21 cellular contexts compared by ENCODE assay signal in genomic region chr16:84874004-84874435, GRCh38. TPM values are rescaled to one million over a fixed set of nuclear protein-coding genes. Genes with fewer than 3 reads are reported as not detected.
DNase-seq lines count a peak whose midpoint lies in the region; ATAC-seq and TF ChIP-seq lines count a peak whose summit lies in the region.
"Had no signal": no experiment of that assay in that cellular context is flagged by ENCODE, and none has a peak within 500 bp of the region (broad histone marks: within the 10 kb centered on the region; RNA-seq: fewer than 3 reads in every experiment).

No MANE protein-coding gene starts in this region.

- H3K36me3 ChIP-seq in right atrium auricular region (peaks cover 36% of the 10 kb centered on the region), thyroid gland (no peaks in the 10 kb centered on the region)
- H3K36me3 ChIP-seq: HAP-1 had no signal

- TF ChIP-seq POLR2A in thyroid gland (IDR thresholded peaks at IDR 0.05) = no peak

- intact Hi-C loops in Right ventricle myocardium inferior (cut with DNase I) = no loop called here
- intact Hi-C loops in thyroid gland (cut with DNase I) = no loop called here

- H3K9me3 ChIP-seq in right atrium auricular region (no peaks in the 10 kb centered on the region), thyroid gland (no peaks in the 10 kb centered on the region)
- H3K9me3 ChIP-seq: A549, body of pancreas, HAP-1, mucosa of descending colon, vagina had no signal

- ATAC-seq in Right ventricle myocardium inferior = peak; percentile 38
- no peak for ATAC-seq in GM18858 (IDR thresholded peaks at IDR 0.05; ENCODE audit: unreplicated experiment)
- ATAC-seq: A549, body of pancreas, left lobe of liver, mucosa of descending colon had no signal

- H3K27ac ChIP-seq in right atrium auricular region = no peak overlapping the region
- peak overlapping the region in 2 of 3 donors; percentile 10 to 21 for H3K27ac ChIP-seq in thyroid gland
- H3K27ac ChIP-seq: A549, body of pancreas, epithelial cell of prostate, HL-60, vagina had no signal

- H3K27me3 ChIP-seq in right atrium auricular region (no peaks in the 10 kb centered on the region), thyroid gland (no peaks in the 10 kb centered on the region)
- H3K27me3 ChIP-seq: body of pancreas, vagina had no signal

- TF ChIP-seq CTCF in right atrium auricular region (IDR thresholded peaks at IDR 0.05) (no peak), thyroid gland (IDR thresholded peaks at IDR 0.05) (no peak)

- H3K4me1 ChIP-seq in right atrium auricular region (no peaks in the 10 kb centered on the region), thyroid gland (peaks cover 0 to 3% of the 10 kb centered on the region in 2 donors)
- H3K4me1 ChIP-seq: A549, body of pancreas, HAP-1, vagina had no signal

- DNase-seq in Right ventricle myocardium inferior (ENCODE audit: missing footprints) (no peak), right atrium auricular region (ENCODE audit: low spot score) (no peak), amniotic epithelial cell (ENCODE audit: low read depth) (peak; percentile 59), left kidney (ENCODE audit: low read depth, low spot score) (peak; percentile 7), thyroid gland (peak; percentile 50 to 62), DMS53 treated with DMSO at 0.1 percent for 48 hours (lab: John Stamatoyannopoulos, UW; ENCODE audit: unreplicated experiment) (no peak)
- no peak for DNase-seq in stimulated activated naive CD4-positive, alpha-beta T cell (lab: John Stamatoyannopoulos, UW)
- DNase-seq: activated effector memory CD4-positive, alpha-beta T cell treated with anti-CD3 and anti-CD28 coated beads, Interleukin-2, amount 50 U/mL, for 16 hours; body of pancreas; DND-41; mucosa of descending colon; NCI-H1092 treated with DMSO at 0.1 percent for 48 hours; NCI-H2081; substantia nigra had no signal

- 25 to 29% methylated on average over 4 of the region's 4 CpGs for WGBS in thyroid gland, 2 donors

- H3K4me3 ChIP-seq in right atrium auricular region = no peak overlapping the region
- H3K4me3 ChIP-seq in thyroid gland (replicated peaks in 1 of 3) = no peak overlapping the region
- H3K4me3 ChIP-seq: A549, body of pancreas, HAP-1, mucosa of descending colon, vagina had no signal

RNA-seq across cellular contexts. Expression of gene CRISPLD2, which starts 54.2 kb away (rescaled TPM):
- total RNA-seq in Right ventricle myocardium inferior (38.1 TPM), right atrium auricular region (10 to 100 TPM; 58.4 to 76.4 TPM), thyroid gland (100 to 1,000 TPM in 2 of 4 donors, 10 to 100 TPM in 2; 48.0 to 261 (median 108) TPM)

Comparison
In these comparisons a context has a peak if more than half of its experiments do, and no peak if none do; other contexts are left out.
1. DNase-seq: peak in amniotic epithelial cell (single experiment), left kidney (single experiment) and thyroid gland (2 of 2); none in Right ventricle myocardium inferior (single experiment), right atrium auricular region (single experiment), stimulated activated naive CD4-positive, alpha-beta T cell (0 of 6) and DMS53 treated with DMSO at 0.1 percent for 48 hours (single experiment).
2. H3K27ac ChIP-seq: peak in thyroid gland (2 of 3); none in right atrium auricular region (0 of 2).